In the genomic region with DNA sequence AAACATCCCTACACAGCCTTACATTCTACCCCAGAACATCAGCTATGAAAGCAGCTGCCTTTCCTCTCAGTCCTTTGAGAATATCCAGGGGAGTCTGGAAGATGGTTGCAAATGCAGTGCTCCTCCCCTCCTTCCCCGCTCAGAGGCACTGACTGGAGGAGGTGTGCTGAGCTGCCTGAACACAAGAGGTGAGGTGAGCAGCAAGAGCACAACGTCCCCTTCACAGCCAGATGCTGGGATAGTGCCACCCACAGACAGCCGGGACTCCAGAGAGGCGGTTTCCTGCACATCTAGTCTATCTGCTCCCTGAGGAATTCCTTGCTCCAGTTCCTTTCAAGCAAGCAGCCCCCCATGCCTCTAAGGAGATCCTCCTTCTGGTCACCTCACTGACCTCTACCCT, we compare ENCODE assay signal across 17 cellular contexts.
DNase-seq lines count a peak whose midpoint lies in the region; ATAC-seq and TF ChIP-seq lines count a peak whose summit lies in the region.
"Had no signal": no experiment of that assay in that cellular context is flagged by ENCODE, and none has a peak within 500 bp of the region (broad histone marks: within the 10 kb centered on the region; RNA-seq: fewer than 3 reads in every experiment).

No MANE protein-coding gene starts in this region.

- CTCF ChIA-PET in activated naive CD4-positive, alpha-beta T cell treated with anti-CD3 and anti-CD28 coated beads for 36 hours (lab: Charles Lee) = interaction anchor here (1.3 kb wide), 1 partner anchor 157 kb away, joined by 3 read pairs; no protein-coding TSS in a partner anchor

- H3K27ac ChIP-seq in VCaP = peak overlapping the region; percentile 65; the same call in 1 of the 2 replicates
- H3K27ac ChIP-seq: suprapubic skin had no signal

- H3K27ac Mint-ChIP-seq in activated naive CD4-positive, alpha-beta T cell treated with anti-CD3 and anti-CD28 coated beads, Interleukin-2, amount 50 U/mL, for 24 hours = peak overlapping the region; percentile 77
- H3K27ac Mint-ChIP-seq in activated naive CD4-positive, alpha-beta T cell treated with anti-CD3 and anti-CD28 coated beads for 36 hours = no peak overlapping the region
- peak overlapping the region; percentile 76 for H3K27ac Mint-ChIP-seq in stimulated activated naive B cell treated with anti-CD40 and anti-IgM and Interleukin-4, amounts not matched to agents 10 μg/mL and 1 μg/mL and 100 μg/mL, for 72 hours
- H3K27ac Mint-ChIP-seq: memory B cell, natural killer cell had no signal

- H3K9me3 Mint-ChIP-seq in activated naive CD4-positive, alpha-beta T cell treated with anti-CD3 and anti-CD28 coated beads, Interleukin-2, amount 50 U/mL, for 24 hours = no peaks in the 10 kb centered on the region
- no peaks in the 10 kb centered on the region for H3K9me3 Mint-ChIP-seq in activated naive CD4-positive, alpha-beta T cell treated with anti-CD3 and anti-CD28 coated beads for 36 hours
- H3K9me3 Mint-ChIP-seq in stimulated activated naive B cell treated with anti-CD40 and anti-IgM and Interleukin-4, amounts not matched to agents 10 μg/mL and 1 μg/mL and 100 μg/mL, for 72 hours = no peaks in the 10 kb centered on the region
- H3K9me3 Mint-ChIP-seq: CD8-positive, alpha-beta memory T cell; memory B cell; natural killer cell had no signal

- H3K36me3 Mint-ChIP-seq in activated naive CD4-positive, alpha-beta T cell treated with anti-CD3 and anti-CD28 coated beads, Interleukin-2, amount 50 U/mL, for 24 hours = peaks cover 34% of the 10 kb centered on the region
- H3K36me3 Mint-ChIP-seq in activated naive CD4-positive, alpha-beta T cell treated with anti-CD3 and anti-CD28 coated beads for 36 hours (ENCODE audit: low read depth) = peaks cover 58% of the 10 kb centered on the region
- peaks cover 52 to 71% of the 10 kb centered on the region in 2 donors for H3K36me3 Mint-ChIP-seq in stimulated activated naive B cell treated with anti-CD40 and anti-IgM and Interleukin-4, amounts not matched to agents 10 μg/mL and 1 μg/mL and 100 μg/mL, for 72 hours
- H3K36me3 Mint-ChIP-seq: natural killer cell had no signal

- no peak for ATAC-seq in stimulated activated naive B cell treated with anti-CD40 and anti-IgM and Interleukin-4, amounts not matched to agents 10 μg/mL and 1 μg/mL and 100 μg/mL, for 72 hours (replicated peaks)
- ATAC-seq in HG02884 (IDR thresholded peaks at IDR 0.05; ENCODE audit: unreplicated experiment) = no peak
- ATAC-seq: natural killer cell, SK-N-SH treated with all-trans-retinoic acid at 6 μM for 48 hours had no signal

- TF ChIP-seq CTCF in VCaP (conservative IDR thresholded peaks at IDR 0.05) = no peak

- no peaks in the 10 kb centered on the region for H3K27me3 Mint-ChIP-seq in activated naive CD4-positive, alpha-beta T cell treated with anti-CD3 and anti-CD28 coated beads, Interleukin-2, amount 50 U/mL, for 24 hours
- no peaks in the 10 kb centered on the region for H3K27me3 Mint-ChIP-seq in activated naive CD4-positive, alpha-beta T cell treated with anti-CD3 and anti-CD28 coated beads for 36 hours (ENCODE audit: low read depth)
- H3K27me3 Mint-ChIP-seq in stimulated activated naive B cell treated with anti-CD40 and anti-IgM and Interleukin-4, amounts not matched to agents 10 μg/mL and 1 μg/mL and 100 μg/mL, for 72 hours = no peaks in the 10 kb centered on the region
- H3K27me3 Mint-ChIP-seq: CD8-positive, alpha-beta memory T cell; memory B cell had no signal

- peaks cover 21% of the 10 kb centered on the region for H3K4me1 Mint-ChIP-seq in activated naive CD4-positive, alpha-beta T cell treated with anti-CD3 and anti-CD28 coated beads, Interleukin-2, amount 50 U/mL, for 24 hours
- peaks cover 11% of the 10 kb centered on the region for H3K4me1 Mint-ChIP-seq in activated naive CD4-positive, alpha-beta T cell treated with anti-CD3 and anti-CD28 coated beads for 36 hours (ENCODE audit: low read depth)
- peaks cover 7 to 21% of the 10 kb centered on the region in 2 donors for H3K4me1 Mint-ChIP-seq in stimulated activated naive B cell treated with anti-CD40 and anti-IgM and Interleukin-4, amounts not matched to agents 10 μg/mL and 1 μg/mL and 100 μg/mL, for 72 hours

- intact Hi-C loops in activated naive CD4-positive, alpha-beta T cell treated with anti-CD3 and anti-CD28 coated beads for 36 hours (cut with micrococcal nuclease) = no loop called here

- DNase-seq in activated naive CD4-positive, alpha-beta T cell treated with anti-CD3 and anti-CD28 coated beads for 36 hours = no peak
- DNase-seq in iPS-NIHi7 (ENCODE audit: extremely low spot score) (peak; percentile 57), 8988T (no peak)
- no peak for DNase-seq in stimulated activated naive B cell treated with anti-CD40 and anti-IgM and Interleukin-4, amounts not matched to agents 10 μg/mL and 1 μg/mL and 100 μg/mL, for 72 hours
- no peak for DNase-seq in activated effector memory CD4-positive, alpha-beta T cell treated with anti-CD3 and anti-CD28 coated beads, Interleukin-2, amount 50 U/mL, for 16 hours
- DNase-seq: activated CD4-positive, alpha-beta T cell treated with anti-CD3 and anti-CD28 coated beads, Interleukin-2, amount 50 U/mL, for 1 hour; CD8-positive, alpha-beta memory T cell; KG1; natural killer cell; NCI-H187; stimulated activated CD8-positive, alpha-beta memory T cell treated with anti-CD3 and anti-CD28 coated beads, Interleukin-4, amount 100 ng/mL, for 48 hours had no signal

- H3K4me3 Mint-ChIP-seq in activated naive CD4-positive, alpha-beta T cell treated with anti-CD3 and anti-CD28 coated beads, Interleukin-2, amount 50 U/mL, for 24 hours = no peak overlapping the region
- no peak overlapping the region for H3K4me3 Mint-ChIP-seq in activated naive CD4-positive, alpha-beta T cell treated with anti-CD3 and anti-CD28 coated beads for 36 hours
- H3K4me3 Mint-ChIP-seq in stimulated activated naive B cell treated with anti-CD40 and anti-IgM and Interleukin-4, amounts not matched to agents 10 μg/mL and 1 μg/mL and 100 μg/mL, for 72 hours = no peak overlapping the region
- H3K4me3 Mint-ChIP-seq: CD8-positive, alpha-beta memory T cell; memory B cell; natural killer cell had no signal
